ENCODE assay signal across 16 cellular contexts in genomic region chr7:87414400-87415188, GRCh38.
DNase-seq lines count a peak whose midpoint lies in the region; ATAC-seq and TF ChIP-seq lines count a peak whose summit lies in the region.
"Had no signal": no experiment of that assay in that cellular context is flagged by ENCODE, and none has a peak within 500 bp of the region (broad histone marks: within the 10 kb centered on the region; RNA-seq: fewer than 3 reads in every experiment).

No MANE protein-coding gene starts in this region.

- H3K36me3 ChIP-seq in PC-3 (ENCODE audit: low read depth, low read length) = no peaks in the 10 kb centered on the region
- no peaks in the 10 kb centered on the region for H3K36me3 ChIP-seq in fibroblast of lung (ENCODE audit: control insufficient read depth, insufficient read depth, low read length)
- no peaks in the 10 kb centered on the region for H3K36me3 ChIP-seq in osteoblast (ENCODE audit: insufficient read depth, low read length)
- H3K36me3 ChIP-seq: prostate gland had no signal

- POLR2A ChIA-PET in PC-3 (lab: Charles Lee; ENCODE audit: unreplicated experiment) = interaction anchor here (0.6 to 0.7 kb wide), 3 partner anchors 13 to 262 kb away, joined by 3 to 7 read pairs (median 3); partner anchors contain the start of genes CROT and DMTF1

- TF ChIP-seq CTCF in AG09319 (IDR thresholded peaks at IDR 0.05; ENCODE audit: low read depth, low read length) = no peak
- no peak for TF ChIP-seq CTCF in PC-3 (conservative IDR thresholded peaks at IDR 0.05; ENCODE audit: low read depth, low read length)
- TF ChIP-seq CTCF in fibroblast of lung (conservative IDR thresholded peaks at IDR 0.05 in 1 of 2, IDR thresholded peaks at IDR 0.05 in 1 of 2; ENCODE audit: low read depth in 1 of 2, low read length in 2 of 2) = no peak
- no peak for TF ChIP-seq CTCF in osteoblast (IDR thresholded peaks at IDR 0.05; ENCODE audit: extremely low read depth, low read depth, low read length)

- no peaks in the 10 kb centered on the region for H3K27me3 ChIP-seq in PC-3 (ENCODE audit: low read length)
- H3K27me3 ChIP-seq in fibroblast of lung (ENCODE audit: control insufficient read depth, insufficient read depth, low read length) = no peaks in the 10 kb centered on the region
- H3K27me3 ChIP-seq in osteoblast (ENCODE audit: insufficient read depth, low read length) = no peaks in the 10 kb centered on the region

- no peaks in the 10 kb centered on the region for H3F3A ChIP-seq in PC-3 (ENCODE audit: low read length, unreplicated experiment)

- H4K20me1 ChIP-seq in PC-3 (ENCODE audit: low read length) (no peaks in the 10 kb centered on the region), fibroblast of lung (ENCODE audit: control insufficient read depth, extremely low read depth, insufficient read depth, low read length) (no peaks in the 10 kb centered on the region), osteoblast (ENCODE audit: insufficient read depth, low read length) (no peaks in the 10 kb centered on the region)

- no TSS peak for BruUV-seq in PC-3 (replicated peaks; lab: Mats Ljungman, UMichigan)

- H3K4me2 ChIP-seq in PC-3 (ENCODE audit: low read length) (peak overlapping the region; percentile 21), fibroblast of lung (ENCODE audit: extremely low read depth, insufficient read depth, low read length) (no peak overlapping the region), osteoblast (ENCODE audit: insufficient read depth, low read length) (peak overlapping the region; percentile 22)
- H3K4me2 ChIP-seq: PC-9 had no signal

- H3K4me1 ChIP-seq in PC-3 (ENCODE audit: insufficient read depth, low read length) = peaks cover 25% of the 10 kb centered on the region
- H3K4me1 ChIP-seq in fibroblast of lung (ENCODE audit: control insufficient read depth, extremely low read depth, insufficient read depth, low read length) = peaks cover 6% of the 10 kb centered on the region
- peaks cover 14% of the 10 kb centered on the region for H3K4me1 ChIP-seq in osteoblast (ENCODE audit: insufficient read depth, low read length)
- H3K4me1 ChIP-seq: prostate gland had no signal

- CTCF ChIA-PET in PC-3 (lab: Charles Lee) = interaction anchor here (0.5 to 1.9 kb wide), 6 partner anchors 21 to 840 kb away, joined by 3 to 7 read pairs (median 6); no protein-coding TSS in a partner anchor

- peak; percentile 51 for DNase-seq in AG09319 (ENCODE audit: extremely low read depth, low read depth)
- DNase-seq in PC-3 = peak; percentile 9
- peak; percentile 34 to 79 for DNase-seq in fibroblast of lung (ENCODE audit: low read depth in 2 of 2)
- DNase-seq in osteoblast (ENCODE audit: insufficient read length, low spot score, missing footprints) = peak; percentile 37
- no peak for DNase-seq in COLO668 (lab: John Stamatoyannopoulos, UW; ENCODE audit: unreplicated experiment)
- DNase-seq in activated CD8-positive, alpha-beta memory T cell treated with anti-CD3 and anti-CD28 coated beads, Interleukin-2, amount 50 U/mL, for 48 hours = no peak
- DNase-seq in T1000 (lab: John Stamatoyannopoulos, UW) = no peak
- DNase-seq: activated CD4-positive, alpha-beta T cell treated with anti-CD3 and anti-CD28 coated beads for 48 hours; caudate nucleus; NCI-H2227 treated with DMSO at 0.1 percent for 48 hours; T-helper 1 cell had no signal

- intact Hi-C loops in PC-3 (cut with micrococcal nuclease) = loop anchor here (1.0 kb wide), 2 partner anchors 16 to 69 kb away; partner anchors contain the start of gene CROT

- H3K27ac ChIP-seq in PC-3 (ENCODE audit: low read length) = peak overlapping the region; percentile 74
- H3K27ac ChIP-seq in fibroblast of lung (ENCODE audit: insufficient read depth, low read length) = no peak overlapping the region
- H3K27ac ChIP-seq in osteoblast (ENCODE audit: low read depth, low read length) = peak overlapping the region; percentile 62
- H3K27ac ChIP-seq: C4-2B, PC-9 had no signal

- H3K9me3 ChIP-seq in PC-3 (ENCODE audit: low read length) (no peaks in the 10 kb centered on the region), fibroblast of lung (ENCODE audit: control insufficient read depth, insufficient read depth, low read depth, low read length) (no peaks in the 10 kb centered on the region), osteoblast (ENCODE audit: low read depth, low read length) (no peaks in the 10 kb centered on the region)
- H3K9me3 ChIP-seq: mucosa of descending colon, prostate gland had no signal

- H3K4me3 ChIP-seq in PC-3 (ENCODE audit: low read length) (no peak overlapping the region), fibroblast of lung (replicated peaks in 1 of 4; ENCODE audit: control extremely low read depth in 1 of 4, insufficient read depth in 1 of 4, low read depth in 3 of 4, low read length in 4 of 4) (no peak overlapping the region), osteoblast (ENCODE audit: insufficient read depth, low read length) (no peak overlapping the region)
- H3K4me3 ChIP-seq: mucosa of descending colon, PC-9, prostate gland had no signal

- H3K79me2 ChIP-seq in PC-3 (ENCODE audit: low read length) = no peaks in the 10 kb centered on the region
- no peaks in the 10 kb centered on the region for H3K79me2 ChIP-seq in fibroblast of lung (ENCODE audit: control insufficient read depth, insufficient read depth, low read length)
- H3K79me2 ChIP-seq in osteoblast (ENCODE audit: insufficient read depth, low read length) = no peaks in the 10 kb centered on the region

- no peak overlapping the region for H2AFZ ChIP-seq in PC-3 (ENCODE audit: low read length)
- H2AFZ ChIP-seq in fibroblast of lung (ENCODE audit: low read length) = no peak overlapping the region
- peak overlapping the region; percentile 36 for H2AFZ ChIP-seq in osteoblast (ENCODE audit: low read length)
- H2AFZ ChIP-seq: PC-9 had no signal

- H3K9ac ChIP-seq in PC-3 (ENCODE audit: low read length) = no peak overlapping the region
- no peak overlapping the region for H3K9ac ChIP-seq in fibroblast of lung (ENCODE audit: insufficient read depth, low read length)

- no peak; the same call in 1 of the 2 replicates for ATAC-seq in PC-3
- ATAC-seq in GM19467 (IDR thresholded peaks at IDR 0.05; ENCODE audit: unreplicated experiment) = no peak

- H3K9me2 ChIP-seq in PC-3 (replicated peaks; ENCODE audit: low read length) = no peaks in the 10 kb centered on the region

Comparison
In these comparisons a context has a peak if more than half of its experiments do, and no peak if none do; other contexts are left out.
1. DNase-seq: peak in AG09319 (single experiment), PC-3 (single experiment), fibroblast of lung (2 of 2) and osteoblast (single experiment); none in COLO668 (single experiment), activated CD8-positive, alpha-beta memory T cell treated with anti-CD3 and anti-CD28 coated beads, Interleukin-2, amount 50 U/mL, for 48 hours (single experiment) and T1000 (single experiment).